Comparison of ENCODE assay signal across 3 cellular contexts in genomic region chr5:77016962-77017361, GRCh38.
TF ChIP-seq lines count a peak whose summit lies in the region.

No MANE protein-coding gene starts in this region.

TF ChIP-seq in HepG2, 621 proteins besides CTCF, POLR2A, EP300 and RAD21:
- TF ChIP-seq IRX3 (CRISPR knock-in tag; IDR thresholded peaks at IDR 0.05; ENCODE audit: borderline replicate concordance, low read depth) (no peak), CREB1 (IDR thresholded peaks at IDR 0.05) (peak; percentile 66), CREB1 (CRISPR knock-in tag; IDR thresholded peaks at IDR 0.05) (no peak)

TF ChIP-seq in HEK293, 187 proteins besides CTCF, POLR2A, EP300 and RAD21:
- TF ChIP-seq ZNF513 (tag by site-specific recombination; IDR thresholded peaks at IDR 0.05), result peak; percentile 82
- no peak for TF ChIP-seq ZNF280C (tag by site-specific recombination; IDR thresholded peaks at IDR 0.05)
- no peak for TF ChIP-seq HIC1 (tag by site-specific recombination; IDR thresholded peaks at IDR 0.05)
- TF ChIP-seq ZNF837 (tag by site-specific recombination; IDR thresholded peaks at IDR 0.05), result no peak

TF ChIP-seq in SK-N-SH, 30 proteins besides CTCF, POLR2A, EP300 and RAD21:
- TF ChIP-seq TAF1 (IDR thresholded peaks at IDR 0.05; ENCODE audit: borderline replicate concordance, low read depth, low read length) (no peak), SMC3 (IDR thresholded peaks at IDR 0.05; ENCODE audit: low read depth, low read length) (no peak), CHD2 (IDR thresholded peaks at IDR 0.05; ENCODE audit: low read length, partially characterized antibody) (no peak), RFX5 (IDR thresholded peaks at IDR 0.05; ENCODE audit: low read length) (no peak), FOXJ3 (CRISPR knock-in tag; IDR thresholded peaks at IDR 0.05) (no peak), RXRA (IDR thresholded peaks at IDR 0.05; ENCODE audit: borderline replicate concordance, low read depth) (no peak), FOXM1 (IDR thresholded peaks at IDR 0.05; ENCODE audit: low read depth) (no peak), NRF1 (IDR thresholded peaks at IDR 0.05; ENCODE audit: low read depth, low read length) (no peak), POLR2AphosphoS5 (IDR thresholded peaks at IDR 0.05; ENCODE audit: low read depth, low read length) (no peak), MEF2A (IDR thresholded peaks at IDR 0.05; ENCODE audit: borderline replicate concordance, low read depth) (no peak), MXI1 (IDR thresholded peaks at IDR 0.05; ENCODE audit: low read depth, low read length) (no peak), TEAD4 (IDR thresholded peaks at IDR 0.05; ENCODE audit: borderline replicate concordance, insufficient read depth) (no peak), NFIC (IDR thresholded peaks at IDR 0.05; ENCODE audit: borderline replicate concordance) (no peak)
- TF ChIP-seq, protein P1, sequence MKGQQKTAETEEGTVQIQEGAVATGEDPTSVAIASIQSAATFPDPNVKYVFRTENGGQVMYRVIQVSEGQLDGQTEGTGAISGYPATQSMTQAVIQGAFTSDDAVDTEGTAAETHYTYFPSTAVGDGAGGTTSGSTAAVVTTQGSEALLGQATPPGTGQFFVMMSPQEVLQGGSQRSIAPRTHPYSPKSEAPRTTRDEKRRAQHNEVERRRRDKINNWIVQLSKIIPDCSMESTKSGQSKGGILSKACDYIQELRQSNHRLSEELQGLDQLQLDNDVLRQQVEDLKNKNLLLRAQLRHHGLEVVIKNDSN (IDR thresholded peaks at IDR 0.05; ENCODE audit: borderline replicate concordance, low read depth), result no peak
